In the genomic region with DNA sequence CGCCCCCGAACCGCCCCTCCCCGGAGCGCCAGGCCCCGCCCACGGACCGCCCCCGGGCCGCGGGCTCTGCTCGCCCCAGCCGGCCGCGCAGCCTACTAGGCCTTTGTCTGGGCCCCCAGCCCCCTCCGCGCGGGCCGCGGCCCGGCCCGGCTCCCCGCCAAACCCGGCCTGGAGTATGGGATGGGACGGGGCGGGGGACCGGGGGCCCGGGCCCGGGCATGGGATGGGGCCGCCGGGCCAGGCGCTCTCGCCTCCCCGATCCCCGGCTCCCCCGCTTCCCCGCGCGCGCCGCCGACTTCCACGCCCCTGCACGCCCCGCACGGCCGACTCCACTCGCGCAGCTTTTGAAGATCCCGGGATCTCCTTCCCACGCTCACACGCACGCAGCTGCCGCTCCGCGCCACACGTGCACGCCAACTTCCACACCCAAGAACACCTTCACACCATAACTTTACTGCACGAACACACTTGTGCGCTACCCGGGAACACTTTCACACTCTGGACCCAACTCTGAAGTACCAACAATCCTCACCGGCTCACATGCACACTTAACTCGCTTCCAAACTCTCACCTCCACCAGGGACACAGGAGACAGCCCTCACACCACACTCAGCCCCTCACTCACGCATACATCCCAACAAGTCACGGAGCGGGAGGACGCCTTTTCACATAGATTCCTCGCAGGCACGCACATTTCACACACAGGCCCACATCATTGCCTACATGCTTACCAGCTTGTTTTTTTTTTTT, we compare ENCODE assay signal across 8 cellular contexts. TPM values are rescaled to one million over a fixed set of nuclear protein-coding genes. Genes with fewer than 3 reads are reported as not detected.
DNase-seq lines count a peak whose midpoint lies in the region; ATAC-seq and TF ChIP-seq lines count a peak whose summit lies in the region.

No MANE protein-coding gene starts in this region.

- peaks cover 69% of the 10 kb centered on the region for H3K4me1 Mint-ChIP-seq in HFFc6 (ENCODE audit: low read depth)
- H3K4me1 Mint-ChIP-seq in activated CD8-positive, alpha-beta T cell treated with anti-CD3 and anti-CD28 coated beads for 36 hours (ENCODE audit: low read depth): peaks cover 18% of the 10 kb centered on the region

- peaks cover 12% of the 10 kb centered on the region for H3K36me3 Mint-ChIP-seq in HFFc6 (ENCODE audit: low read depth)
- H3K36me3 Mint-ChIP-seq in activated CD8-positive, alpha-beta T cell treated with anti-CD3 and anti-CD28 coated beads for 36 hours (ENCODE audit: low read depth): no peaks in the 10 kb centered on the region

- WGBS in ectodermal cell, 2 experiments: 12 to 13% methylated on average over 68 to 69 of the region's 69 CpGs
- WGBS in lower leg skin, 2 donors: 15 to 20% methylated on average over 22 to 35 of the region's 69 CpGs

- no peaks in the 10 kb centered on the region for H3K36me3 ChIP-seq in ectodermal cell (ENCODE audit: control insufficient read depth, insufficient read depth, low read length)

- H3K4me1 ChIP-seq in ectodermal cell (ENCODE audit: control insufficient read depth, insufficient read depth, low read length): peaks cover 64% of the 10 kb centered on the region

- no peaks in the 10 kb centered on the region for H3K27me3 ChIP-seq in ectodermal cell (ENCODE audit: control insufficient read depth, insufficient read depth, low read length, poor library complexity, severe bottlenecking)

- H3K4me3 ChIP-seq in ectodermal cell (ENCODE audit: insufficient read depth, low read depth, low read length) (peak overlapping the region; percentile 31), lower leg skin (ENCODE audit: low read depth, poor library complexity, severe bottlenecking) (no peak overlapping the region)

- no peaks in the 10 kb centered on the region for H3K9me3 ChIP-seq in ectodermal cell (ENCODE audit: control insufficient read depth, low read length)

- H3K27ac Mint-ChIP-seq in HFFc6: peak overlapping the region; percentile 91
- H3K27ac Mint-ChIP-seq in activated CD8-positive, alpha-beta T cell treated with anti-CD3 and anti-CD28 coated beads for 36 hours: peak overlapping the region; percentile 20

- ATAC-seq in activated CD8-positive, alpha-beta T cell treated with anti-CD3 and anti-CD28 coated beads for 36 hours: peak; percentile 89

- TF ChIP-seq CTCF in HFFc6 (IDR thresholded peaks at IDR 0.05) (no peak), lower leg skin (IDR thresholded peaks at IDR 0.05) (no peak)
- TF ChIP-seq CTCF in activated CD8-positive, alpha-beta T cell treated with anti-CD3 and anti-CD28 coated beads for 36 hours (IDR thresholded peaks at IDR 0.05): no peak

- CTCF ChIA-PET in activated CD8-positive, alpha-beta T cell treated with anti-CD3 and anti-CD28 coated beads for 36 hours (lab: Charles Lee): no interaction called here

- no peak overlapping the region for H3K27ac ChIP-seq in ectodermal cell (ENCODE audit: insufficient read depth, low read depth, low read length, poor library complexity, severe bottlenecking)

- no peaks in the 10 kb centered on the region for H3K9me3 Mint-ChIP-seq in HFFc6
- H3K9me3 Mint-ChIP-seq in activated CD8-positive, alpha-beta T cell treated with anti-CD3 and anti-CD28 coated beads for 36 hours: no peaks in the 10 kb centered on the region

- peaks cover 1% of the 10 kb centered on the region for H3K27me3 Mint-ChIP-seq in HFFc6 (ENCODE audit: insufficient read depth)
- peaks cover 16% of the 10 kb centered on the region for H3K27me3 Mint-ChIP-seq in activated CD8-positive, alpha-beta T cell treated with anti-CD3 and anti-CD28 coated beads for 36 hours

- intact Hi-C loops in activated CD8-positive, alpha-beta T cell treated with anti-CD3 and anti-CD28 coated beads for 36 hours (cut with micrococcal nuclease): no loop called here
- intact Hi-C loops in lower leg skin (cut with DNase I; ENCODE audit: low total_unique reads): no loop called here

- peak; percentile 61 for DNase-seq in COR-L47 (lab: John Stamatoyannopoulos, UW)
- DNase-seq in HFFc6: peak; percentile 59
- DNase-seq in NCI-H446 (lab: John Stamatoyannopoulos, UW): peak; percentile 56 to 88
- DNase-seq in activated CD8-positive, alpha-beta T cell treated with anti-CD3 and anti-CD28 coated beads for 36 hours: peak; percentile 65
- peak; percentile 75 to 95 for DNase-seq in lower leg skin (ENCODE audit: low spot score in 2 of 2)
- peak; percentile 47 for DNase-seq in stimulated activated CD4-positive, alpha-beta T cell treated with anti-CD3 and anti-CD28 coated beads, Interleukin-2, amount 100 ng/mL, for 4 hours (ENCODE audit: low read depth)
- no peak for DNase-seq in A172 (ENCODE audit: low spot score)

- POLR2A ChIA-PET in activated CD8-positive, alpha-beta T cell treated with anti-CD3 and anti-CD28 coated beads for 36 hours (lab: Charles Lee): interaction anchor here (0.9 kb wide), 1 partner anchor 8 kb away, joined by 3 read pairs; no protein-coding TSS in a partner anchor

- peak overlapping the region; percentile 85 for H3K4me3 Mint-ChIP-seq in HFFc6
- peak overlapping the region; percentile 68 for H3K4me3 Mint-ChIP-seq in activated CD8-positive, alpha-beta T cell treated with anti-CD3 and anti-CD28 coated beads for 36 hours

- TF ChIP-seq POLR2A in lower leg skin (IDR thresholded peaks at IDR 0.05): no peak

RNA-seq across cellular contexts. Expression of a gene that starts 0.4 kb away (rescaled TPM):
- total RNA-seq in HFFc6 (2021; fragmentation: NEBNext Ultra II Directional; extraction: Animal tissue kit (Norgen Biotek cat#: 25700)): 100 to 1,000 TPM; 275 to 430 (median 297) TPM
- 10 to 100 TPM; 52.1 to 59.0 TPM for total RNA-seq in activated CD8-positive, alpha-beta T cell treated with anti-CD3 and anti-CD28 coated beads for 36 hours
- 36.8 TPM for polyA plus RNA-seq in ectodermal cell (2013, experiment 1 of 4)
- 41.1 TPM for polyA plus RNA-seq in ectodermal cell (2013, experiment 2 of 4)
- 38.4 TPM for polyA plus RNA-seq in ectodermal cell (2013, experiment 3 of 4)
- polyA plus RNA-seq in ectodermal cell (2013, experiment 4 of 4): 48.4 TPM
- total RNA-seq in lower leg skin: 100 to 1,000 TPM in 2 of 4 donors, 10 to 100 TPM in 2; 67.9 to 171 (median 99.6) TPM
- 17.9 and 18.3 TPM in 2 replicates for total RNA-seq in A172 (2014; rRNA removed; shearing (Covaris generic))

RNA-seq across cellular contexts. Expression of a gene that starts 39.3 kb away (rescaled TPM):
- total RNA-seq in HFFc6 (2021; fragmentation: NEBNext Ultra II Directional; extraction: Animal tissue kit (Norgen Biotek cat#: 25700)): not detected
- not detected for total RNA-seq in activated CD8-positive, alpha-beta T cell treated with anti-CD3 and anti-CD28 coated beads for 36 hours
- not detected for polyA plus RNA-seq in ectodermal cell (2013, experiment 1 of 4)
- polyA plus RNA-seq in ectodermal cell (2013, experiment 2 of 4): not detected
- polyA plus RNA-seq in ectodermal cell (2013, experiment 3 of 4): not detected
- not detected for polyA plus RNA-seq in ectodermal cell (2013, experiment 4 of 4)
- total RNA-seq in lower leg skin: not detected
- not detected in 2 replicates for total RNA-seq in A172 (2014; rRNA removed; shearing (Covaris generic))
